8 cellular contexts compared by ENCODE assay signal in genomic region chr22:40415531-40416266, GRCh38. TPM values are rescaled to one million over a fixed set of nuclear protein-coding genes. Genes with fewer than 3 reads are reported as not detected.
DNase-seq lines count a peak whose midpoint lies in the region; ATAC-seq and TF ChIP-seq lines count a peak whose summit lies in the region.

No MANE protein-coding gene starts in this region.

- no peaks in the 10 kb centered on the region for H3K27me3 ChIP-seq in DOHH2 (ENCODE audit: control insufficient read depth, low read length)
- no peaks in the 10 kb centered on the region for H3K27me3 ChIP-seq in naive thymus-derived CD4-positive, alpha-beta T cell (ENCODE audit: control insufficient read depth in 2 of 2, insufficient read depth in 2 of 2, low read length in 2 of 2)

- H3K4me3 Mint-ChIP-seq in activated naive CD8-positive, alpha-beta T cell: peak overlapping the region; percentile 56
- H3K4me3 Mint-ChIP-seq in naive thymus-derived CD4-positive, alpha-beta T cell: peak overlapping the region in 8 of 10 donors; percentile 16 to 69 (median 54)

- ATAC-seq in HG03196 (IDR thresholded peaks at IDR 0.05; ENCODE audit: unreplicated experiment) (peak; percentile 36), GM18511 (IDR thresholded peaks at IDR 0.05; ENCODE audit: unreplicated experiment) (no peak), GM19455 (IDR thresholded peaks at IDR 0.05; ENCODE audit: unreplicated experiment) (no peak)
- peak; percentile 70 for ATAC-seq in naive thymus-derived CD4-positive, alpha-beta T cell

- peaks cover 6% of the 10 kb centered on the region for H3K36me3 Mint-ChIP-seq in activated naive CD8-positive, alpha-beta T cell
- H3K36me3 Mint-ChIP-seq in naive thymus-derived CD4-positive, alpha-beta T cell: peaks cover 3 to 50% (median 9%) of the 10 kb centered on the region in 5 donors

- CTCF ChIA-PET in naive thymus-derived CD4-positive, alpha-beta T cell (lab: Charles Lee): interaction anchor here (0.6 to 1.4 kb wide), 5 partner anchors 11 to 640 kb away, joined by 3 to 6 read pairs (median 4); no protein-coding TSS in a partner anchor

- no peaks in the 10 kb centered on the region for H3K9me3 ChIP-seq in DOHH2 (ENCODE audit: control insufficient read depth, insufficient read depth, low read length)
- H3K9me3 ChIP-seq in naive thymus-derived CD4-positive, alpha-beta T cell (ENCODE audit: control insufficient read depth in 2 of 3, low read length in 3 of 3): no peaks in the 10 kb centered on the region

- POLR2A ChIA-PET in naive thymus-derived CD4-positive, alpha-beta T cell (lab: Charles Lee): interaction anchor here (0.6 to 1.4 kb wide), 6 partner anchors 11 to 76 kb away, joined by 3 to 4 read pairs (median 3); no protein-coding TSS in a partner anchor

- DNase-seq in naive thymus-derived CD4-positive, alpha-beta T cell: peak in 1 of 9 donors; percentile 19
- DNase-seq in HK-2 (ENCODE audit: unreplicated experiment) (no peak), NCI-H1417 (lab: John Stamatoyannopoulos, UW) (no peak)

- peak overlapping the region; percentile 98 for H3K4me2 ChIP-seq in DOHH2 (ENCODE audit: low read length)

- peaks cover 92% of the 10 kb centered on the region for H3K4me1 ChIP-seq in DOHH2 (ENCODE audit: control insufficient read depth, low read length)
- peaks cover 0 to 16% of the 10 kb centered on the region in 2 donors for H3K4me1 ChIP-seq in naive thymus-derived CD4-positive, alpha-beta T cell (ENCODE audit: control insufficient read depth in 2 of 2, insufficient read depth in 2 of 2, low read length in 2 of 2)

- H3K4me3 ChIP-seq in DOHH2 (ENCODE audit: low read length): peak overlapping the region; percentile 84
- H3K4me3 ChIP-seq in naive thymus-derived CD4-positive, alpha-beta T cell (ENCODE audit: low read length): no peak overlapping the region

- H3K27ac ChIP-seq in DOHH2 (ENCODE audit: low read depth, low read length): peak overlapping the region; percentile 94
- peak overlapping the region; percentile 56 for H3K27ac ChIP-seq in naive thymus-derived CD4-positive, alpha-beta T cell (ENCODE audit: low read depth, low read length)

- peaks cover 78% of the 10 kb centered on the region for H3K36me3 ChIP-seq in DOHH2 (ENCODE audit: control insufficient read depth, low read length)
- H3K36me3 ChIP-seq in naive thymus-derived CD4-positive, alpha-beta T cell (ENCODE audit: control insufficient read depth in 2 of 3, insufficient read depth in 3 of 3, low read length in 3 of 3): peaks cover 0 to 84% (median 29%) of the 10 kb centered on the region in 3 experiments

- H3K9me2 ChIP-seq in DOHH2 (replicated peaks; ENCODE audit: control insufficient read depth, low read length): no peaks in the 10 kb centered on the region

- H3K9me3 Mint-ChIP-seq in activated naive CD8-positive, alpha-beta T cell (ENCODE audit: low read depth): no peaks in the 10 kb centered on the region
- peaks cover 0 to 3% (median 0%) of the 10 kb centered on the region in 11 donors for H3K9me3 Mint-ChIP-seq in naive thymus-derived CD4-positive, alpha-beta T cell

- peaks cover 45% of the 10 kb centered on the region for H3F3A ChIP-seq in DOHH2 (ENCODE audit: control insufficient read depth, insufficient read depth)

- peak overlapping the region; percentile 85 for H3K27ac Mint-ChIP-seq in activated naive CD8-positive, alpha-beta T cell
- peak overlapping the region; percentile 88 to 96 (median 93) for H3K27ac Mint-ChIP-seq in naive thymus-derived CD4-positive, alpha-beta T cell

- H3K27me3 Mint-ChIP-seq in activated naive CD8-positive, alpha-beta T cell: no peaks in the 10 kb centered on the region
- H3K27me3 Mint-ChIP-seq in naive thymus-derived CD4-positive, alpha-beta T cell: no peaks in the 10 kb centered on the region

- intact Hi-C loops in naive thymus-derived CD4-positive, alpha-beta T cell (cut with micrococcal nuclease): loop anchor here in 1 of 2 donors (2.0 kb wide), 1 partner anchor 15 kb away; no protein-coding TSS in a partner anchor

- peaks cover 44% of the 10 kb centered on the region for H3K4me1 Mint-ChIP-seq in activated naive CD8-positive, alpha-beta T cell (ENCODE audit: low read depth)
- H3K4me1 Mint-ChIP-seq in naive thymus-derived CD4-positive, alpha-beta T cell: peaks cover 19 to 44% (median 36%) of the 10 kb centered on the region in 7 donors

- peaks cover 29% of the 10 kb centered on the region for H3K79me2 ChIP-seq in DOHH2 (ENCODE audit: control insufficient read depth, low read length)

- no peak for TF ChIP-seq CTCF in DOHH2 (IDR thresholded peaks at IDR 0.05; ENCODE audit: low read depth, low read length, poor library complexity, severe bottlenecking)

- H4K20me1 ChIP-seq in DOHH2 (ENCODE audit: control insufficient read depth, insufficient read depth, low read depth, low read length): no peaks in the 10 kb centered on the region

RNA-seq across cellular contexts. Expression of gene SGSM3, which starts 45.3 kb away (rescaled TPM):
- total RNA-seq in naive thymus-derived CD4-positive, alpha-beta T cell: 100 to 1,000 TPM in 2 of 5 experiments, 10 to 100 TPM in 3; 75.2 to 114 (median 91.1) TPM
- 10 to 100 TPM; 52.1 to 61.2 TPM for polyA plus RNA-seq in naive thymus-derived CD4-positive, alpha-beta T cell

Comparison
In these comparisons a context has a peak if more than half of its experiments do, and no peak if none do; other contexts are left out.
1. ATAC-seq: peak in HG03196 (single experiment) and naive thymus-derived CD4-positive, alpha-beta T cell (single experiment); none in GM18511 (single experiment) and GM19455 (single experiment).